In genomic region chr2:95076705-95077520, GRCh38 we compare ENCODE assay signal across 9 cellular contexts. TPM values are rescaled to one million over a fixed set of nuclear protein-coding genes. Genes with fewer than 3 reads are reported as not detected.
DNase-seq lines count a peak whose midpoint lies in the region; ATAC-seq and TF ChIP-seq lines count a peak whose summit lies in the region.
"Had no signal": no experiment of that assay in that cellular context is flagged by ENCODE, and none has a peak within 500 bp of the region (broad histone marks: within the 10 kb centered on the region; RNA-seq: fewer than 3 reads in every experiment).

No MANE protein-coding gene starts in this region.

- H3K4me1 Mint-ChIP-seq in CD4-positive, alpha-beta T cell (ENCODE audit: low read depth): peaks cover 81% of the 10 kb centered on the region
- H3K4me1 Mint-ChIP-seq in activated T-helper 2 cell treated with anti-CD3 and anti-CD28 coated beads, Interferon-gamma antibody, Interleukin-2, Interleukin-4, amounts not matched to agents 10 μg/mL and 5 μg/mL and 100 μg/mL, durations not matched to agents 14 hours and 24 hours and 36 hours (ENCODE audit: low read depth): peaks cover 71% of the 10 kb centered on the region

- H3K27me3 ChIP-seq in CD4-positive, alpha-beta T cell (ENCODE audit: control insufficient read depth, insufficient read depth, low read length): no peaks in the 10 kb centered on the region
- H3K27me3 ChIP-seq in neuron (ENCODE audit: insufficient read depth, low read length) (peaks cover 6% of the 10 kb centered on the region), stomach smooth muscle (ENCODE audit: control insufficient read depth in 1 of 2, insufficient read depth in 2 of 2, low read length in 2 of 2) (peaks cover 12 to 28% of the 10 kb centered on the region in 2 donors)

- H3K4me3 ChIP-seq in neuron (ENCODE audit: low read length) (peak overlapping the region; percentile 38), stomach smooth muscle (ENCODE audit: low read length in 2 of 2) (peak overlapping the region; percentile 67 to 74)

- ATAC-seq in CD4-positive, alpha-beta T cell (ENCODE audit: poor library complexity): peak; percentile 75
- ATAC-seq in GM19395 (IDR thresholded peaks at IDR 0.05; ENCODE audit: unreplicated experiment): peak; percentile 78

- peak; percentile 95 for TF ChIP-seq CTCF in CD4-positive, alpha-beta T cell (IDR thresholded peaks at IDR 0.05)

- H3K27ac ChIP-seq in CD4-positive, alpha-beta T cell (ENCODE audit: low read depth, low read length): peak overlapping the region; percentile 92
- no peak overlapping the region for H3K27ac ChIP-seq in stomach smooth muscle (ENCODE audit: low read length)

- H3K9ac ChIP-seq in stomach smooth muscle (ENCODE audit: low read length in 2 of 2): no peak overlapping the region

- DNase-seq in CD4-positive, alpha-beta T cell: peak; percentile 85 to 95 (median 92)
- DNase-seq in HK-2 (ENCODE audit: unreplicated experiment): peak; percentile 71
- peak; percentile 74 for DNase-seq in OCI-M1 (lab: John Stamatoyannopoulos, UW)
- peak; percentile 86 for DNase-seq in activated T-helper 2 cell treated with anti-CD3 and anti-CD28 coated beads, Interferon-gamma antibody, Interleukin-2, Interleukin-4, amounts not matched to agents 10 μg/mL and 5 μg/mL and 100 μg/mL, durations not matched to agents 14 hours and 24 hours and 36 hours (ENCODE audit: low spot score)
- peak; percentile 10 for DNase-seq in fibroblast of the conjunctiva (ENCODE audit: low read depth)

- peak overlapping the region; percentile 93 for H3K27ac Mint-ChIP-seq in CD4-positive, alpha-beta T cell
- peak overlapping the region; percentile 95 for H3K27ac Mint-ChIP-seq in activated T-helper 2 cell treated with anti-CD3 and anti-CD28 coated beads, Interferon-gamma antibody, Interleukin-2, Interleukin-4, amounts not matched to agents 10 μg/mL and 5 μg/mL and 100 μg/mL, durations not matched to agents 14 hours and 24 hours and 36 hours

- H3K4me3 Mint-ChIP-seq in CD4-positive, alpha-beta T cell: peak overlapping the region; percentile 90
- peak overlapping the region; percentile 87 for H3K4me3 Mint-ChIP-seq in activated T-helper 2 cell treated with anti-CD3 and anti-CD28 coated beads, Interferon-gamma antibody, Interleukin-2, Interleukin-4, amounts not matched to agents 10 μg/mL and 5 μg/mL and 100 μg/mL, durations not matched to agents 14 hours and 24 hours and 36 hours (ENCODE audit: low read depth)

- intact Hi-C loops in CD4-positive, alpha-beta T cell (cut with DNase I, micrococcal nuclease): loop anchor here (1.0 to 5.0 kb wide), 4 partner anchors 35 to 80 kb away; partner anchors contain the start of gene ZNF514 (in 1 of the 2)
- intact Hi-C loops in activated T-helper 2 cell treated with anti-CD3 and anti-CD28 coated beads, Interferon-gamma antibody, Interleukin-2, Interleukin-4, amounts not matched to agents 10 μg/mL and 5 μg/mL and 100 μg/mL, durations not matched to agents 14 hours and 24 hours and 36 hours (cut with micrococcal nuclease): loop anchor here (5.0 kb wide), 1 partner anchor 90 kb away; the partner anchor contains the start of gene ZNF2

- no peaks in the 10 kb centered on the region for H3K9me3 ChIP-seq in CD4-positive, alpha-beta T cell (ENCODE audit: control insufficient read depth, low read length)
- H3K9me3 ChIP-seq in neuron (ENCODE audit: low read length): no peaks in the 10 kb centered on the region
- no peaks in the 10 kb centered on the region for H3K9me3 ChIP-seq in stomach smooth muscle (ENCODE audit: control insufficient read depth in 2 of 2, low read length in 2 of 2)

- H2AFZ ChIP-seq in neuron (ENCODE audit: low read depth, low read length): peak overlapping the region; percentile 84

- H3K36me3 ChIP-seq in neuron (ENCODE audit: insufficient read depth, low read length) (no peaks in the 10 kb centered on the region), stomach smooth muscle (ENCODE audit: control insufficient read depth in 2 of 2, insufficient read depth in 2 of 2, low read length in 2 of 2) (no peaks in the 10 kb centered on the region)

- no peaks in the 10 kb centered on the region for H3K27me3 Mint-ChIP-seq in CD4-positive, alpha-beta T cell
- no peaks in the 10 kb centered on the region for H3K27me3 Mint-ChIP-seq in activated T-helper 2 cell treated with anti-CD3 and anti-CD28 coated beads, Interferon-gamma antibody, Interleukin-2, Interleukin-4, amounts not matched to agents 10 μg/mL and 5 μg/mL and 100 μg/mL, durations not matched to agents 14 hours and 24 hours and 36 hours (ENCODE audit: low read depth)

- no peaks in the 10 kb centered on the region for H3K4me1 ChIP-seq in neuron (ENCODE audit: insufficient read depth, low read length)
- peaks cover 10% of the 10 kb centered on the region for H3K4me1 ChIP-seq in stomach smooth muscle (ENCODE audit: control insufficient read depth, insufficient read depth, low read length)

- no peaks in the 10 kb centered on the region for H3K36me3 Mint-ChIP-seq in CD4-positive, alpha-beta T cell (ENCODE audit: low read depth)
- H3K36me3 Mint-ChIP-seq in activated T-helper 2 cell treated with anti-CD3 and anti-CD28 coated beads, Interferon-gamma antibody, Interleukin-2, Interleukin-4, amounts not matched to agents 10 μg/mL and 5 μg/mL and 100 μg/mL, durations not matched to agents 14 hours and 24 hours and 36 hours (ENCODE audit: low read depth): peaks cover 5% of the 10 kb centered on the region

- CTCF ChIA-PET in CD4-positive, alpha-beta T cell (lab: Charles Lee): interaction anchor here (0.6 to 10.4 kb wide), 18 partner anchors 10 to 90 kb away, joined by 3 to 223 read pairs (median 4); partner anchors contain the start of genes MAL, MRPS5 and ZNF2

- POLR2A ChIA-PET in CD4-positive, alpha-beta T cell (lab: Charles Lee): interaction anchor here (0.8 to 10.3 kb wide), 12 partner anchors 9 to 88 kb away, joined by 3 to 749 read pairs (median 4); partner anchors contain the start of genes MAL, MRPS5 and ZNF2

- H3K9me3 Mint-ChIP-seq in CD4-positive, alpha-beta T cell: no peaks in the 10 kb centered on the region
- no peaks in the 10 kb centered on the region for H3K9me3 Mint-ChIP-seq in activated T-helper 2 cell treated with anti-CD3 and anti-CD28 coated beads, Interferon-gamma antibody, Interleukin-2, Interleukin-4, amounts not matched to agents 10 μg/mL and 5 μg/mL and 100 μg/mL, durations not matched to agents 14 hours and 24 hours and 36 hours

RNA-seq across cellular contexts. Expression of gene MRPS5, which starts 44.7 kb away (rescaled TPM):
- 10 to 100 TPM; 15.3 to 16.3 TPM for total RNA-seq in CD4-positive, alpha-beta T cell
- 90.7 and 92.4 TPM in 2 replicates for total RNA-seq in activated T-helper 2 cell treated with anti-CD3 and anti-CD28 coated beads, Interferon-gamma antibody, Interleukin-2, Interleukin-4, amounts not matched to agents 10 μg/mL and 5 μg/mL and 100 μg/mL, durations not matched to agents 14 hours and 24 hours and 36 hours

RNA-seq across cellular contexts. Expression of gene MAL, which starts 51.4 kb away (rescaled TPM):
- 100 to 1,000 TPM; 101 to 102 TPM for total RNA-seq in CD4-positive, alpha-beta T cell
- total RNA-seq in activated T-helper 2 cell treated with anti-CD3 and anti-CD28 coated beads, Interferon-gamma antibody, Interleukin-2, Interleukin-4, amounts not matched to agents 10 μg/mL and 5 μg/mL and 100 μg/mL, durations not matched to agents 14 hours and 24 hours and 36 hours: 101 and 117 TPM in 2 replicates
- total RNA-seq: dermis microvascular lymphatic vessel endothelial cell had no signal

Comparison
In these comparisons a context has a peak if more than half of its experiments do, and no peak if none do; other contexts are left out.
1. DNase-seq: peak in every context shown above with its lines; median percentile 92 in CD4-positive, alpha-beta T cell; 86 in activated T-helper 2 cell treated with anti-CD3 and anti-CD28 coated beads, Interferon-gamma antibody, Interleukin-2, Interleukin-4, amounts not matched to agents 10 μg/mL and 5 μg/mL and 100 μg/mL, durations not matched to agents 14 hours and 24 hours and 36 hours; 74 in OCI-M1; 71 in HK-2; 10 in fibroblast of the conjunctiva.